In genomic region chr6:124888581-124889371, GRCh38 we compare ENCODE assay signal across 10 cellular contexts.
A peak's percentile ranks its signal among the peaks of the same experiment; 100 is the strongest.
DNase-seq lines count a peak whose midpoint lies in the region; ATAC-seq lines count a peak whose summit lies in the region.
"Had no signal": no experiment of that assay in that cellular context is flagged by ENCODE, and none has a peak within 500 bp of the region (broad histone marks: within the 10 kb centered on the region; RNA-seq: fewer than 3 reads in every experiment).

No MANE protein-coding gene starts in this region.

- H3K27me3 Mint-ChIP-seq in activated T-cell treated with anti-CD3 and anti-CD28 coated beads, Interleukin-2, amount 50 U/mL, for 24 hours = no peaks in the 10 kb centered on the region
- no peaks in the 10 kb centered on the region for H3K27me3 Mint-ChIP-seq in stimulated activated naive B cell treated with anti-CD40 and anti-IgM and Interleukin-4, amounts not matched to agents 10 μg/mL and 1 μg/mL and 100 μg/mL, for 72 hours

- peak; percentile 60 for ATAC-seq in HG03432 (IDR thresholded peaks at IDR 0.05; ENCODE audit: unreplicated experiment)
- no peak for ATAC-seq in stimulated activated naive B cell treated with anti-CD40 and anti-IgM and Interleukin-4, amounts not matched to agents 10 μg/mL and 1 μg/mL and 100 μg/mL, for 72 hours (replicated peaks)

- H3K36me3 Mint-ChIP-seq in activated T-cell treated with anti-CD3 and anti-CD28 coated beads, Interleukin-2, amount 50 U/mL, for 24 hours (ENCODE audit: low read depth) = no peaks in the 10 kb centered on the region
- no peaks in the 10 kb centered on the region for H3K36me3 Mint-ChIP-seq in stimulated activated naive B cell treated with anti-CD40 and anti-IgM and Interleukin-4, amounts not matched to agents 10 μg/mL and 1 μg/mL and 100 μg/mL, for 72 hours

- H3K9me3 Mint-ChIP-seq in activated T-cell treated with anti-CD3 and anti-CD28 coated beads, Interleukin-2, amount 50 U/mL, for 24 hours = no peaks in the 10 kb centered on the region
- no peaks in the 10 kb centered on the region for H3K9me3 Mint-ChIP-seq in stimulated activated naive B cell treated with anti-CD40 and anti-IgM and Interleukin-4, amounts not matched to agents 10 μg/mL and 1 μg/mL and 100 μg/mL, for 72 hours

- DNase-seq in activated T-cell treated with anti-CD3 and anti-CD28 coated beads, Interleukin-2, amount 50 U/mL, for 24 hours = no peak
- no peak for DNase-seq in activated T-cell treated with anti-CD3 and anti-CD28 coated beads for 4 hours
- peak; percentile 17 for DNase-seq in dedifferentiated amniotic fluid mesenchymal stem cell (ENCODE audit: extremely low spot score)
- DNase-seq in stimulated activated naive B cell treated with anti-CD40 and anti-IgM and Interleukin-4, amounts not matched to agents 10 μg/mL and 1 μg/mL and 100 μg/mL, for 72 hours = no peak
- no peak for DNase-seq in cerebellar cortex (ENCODE audit: low spot score)
- DNase-seq in globus pallidus (ENCODE audit: low spot score) = no peak
- no peak for DNase-seq in activated effector memory CD4-positive, alpha-beta T cell treated with Interleukin-2 at 50 U/mL for 16 hours
- DNase-seq: activated CD8-positive, alpha-beta memory T cell treated with anti-CD3 and anti-CD28 coated beads for 24 hours; stimulated activated CD4-positive, alpha-beta T cell treated with anti-CD3 and anti-CD28 coated beads, Interleukin-2, amount 100 ng/mL, for 24 hours had no signal

- H3K4me1 Mint-ChIP-seq in activated T-cell treated with anti-CD3 and anti-CD28 coated beads, Interleukin-2, amount 50 U/mL, for 24 hours (ENCODE audit: low read depth) = peaks cover 13% of the 10 kb centered on the region
- H3K4me1 Mint-ChIP-seq in stimulated activated naive B cell treated with anti-CD40 and anti-IgM and Interleukin-4, amounts not matched to agents 10 μg/mL and 1 μg/mL and 100 μg/mL, for 72 hours = peaks cover 13 to 14% of the 10 kb centered on the region in 2 donors

- H3K27ac Mint-ChIP-seq in activated T-cell treated with anti-CD3 and anti-CD28 coated beads, Interleukin-2, amount 50 U/mL, for 24 hours = peak overlapping the region; percentile 74
- no peak overlapping the region for H3K27ac Mint-ChIP-seq in stimulated activated naive B cell treated with anti-CD40 and anti-IgM and Interleukin-4, amounts not matched to agents 10 μg/mL and 1 μg/mL and 100 μg/mL, for 72 hours

- peak overlapping the region; percentile 41 for H3K4me3 Mint-ChIP-seq in activated T-cell treated with anti-CD3 and anti-CD28 coated beads, Interleukin-2, amount 50 U/mL, for 24 hours
- peak overlapping the region; percentile 51 to 60 for H3K4me3 Mint-ChIP-seq in stimulated activated naive B cell treated with anti-CD40 and anti-IgM and Interleukin-4, amounts not matched to agents 10 μg/mL and 1 μg/mL and 100 μg/mL, for 72 hours
